Comparison of ENCODE assay signal across 7 cellular contexts in the genomic region with DNA sequence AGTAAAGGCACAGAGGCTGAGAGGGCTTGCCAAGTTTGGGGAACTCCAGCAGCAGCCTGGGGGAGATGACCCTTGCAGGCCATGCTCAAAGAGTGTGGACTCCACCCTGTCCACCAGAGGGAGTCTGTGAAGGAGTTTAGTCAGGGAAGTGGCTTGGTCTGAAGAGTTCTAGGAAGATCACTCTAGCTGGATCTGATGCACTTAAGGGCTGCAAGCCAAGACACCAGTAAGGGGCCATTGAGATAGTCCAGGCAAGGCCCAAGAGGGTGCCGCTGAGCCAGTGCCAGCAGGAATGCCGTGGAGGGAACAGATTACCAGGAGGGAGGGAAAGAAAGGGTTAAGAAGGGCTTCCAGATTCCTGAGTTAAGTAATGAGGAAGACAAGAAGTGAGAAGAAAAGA.
DNase-seq lines count a peak whose midpoint lies in the region; ATAC-seq lines count a peak whose summit lies in the region.

No MANE protein-coding gene starts in this region.

- ATAC-seq in GM19351 (IDR thresholded peaks at IDR 0.05; ENCODE audit: unreplicated experiment), result peak; percentile 71
- peak; percentile 90 for ATAC-seq in HG03378 (IDR thresholded peaks at IDR 0.05; ENCODE audit: unreplicated experiment)

- DNase-seq in ELF-1 (ENCODE audit: low read depth, low spot score) (peak; percentile 82), RPMI8226 (peak; percentile 50), astrocyte of the hippocampus (ENCODE audit: low read depth, low spot score) (peak; percentile 74), inferior parietal cortex (ENCODE audit: extremely low spot score) (peak; percentile 51)
- peak; percentile 24 to 37 for DNase-seq in stimulated activated CD4-positive, alpha-beta T cell treated with anti-CD3 and anti-CD28 coated beads, Interleukin-2, amount 100 ng/mL, for 48 hours

Comparison
In these comparisons a context has a peak if more than half of its experiments do, and no peak if none do; other contexts are left out.
1. Peak in every context shown above with its lines: DNase-seq and ATAC-seq.
2. DNase-seq: peak in every context shown above with its lines; median percentile 82 in ELF-1; 74 in astrocyte of the hippocampus; 51 in inferior parietal cortex; 50 in RPMI8226; 30 in stimulated activated CD4-positive, alpha-beta T cell treated with anti-CD3 and anti-CD28 coated beads, Interleukin-2, amount 100 ng/mL, for 48 hours.